Comparison of ENCODE assay signal across 31 cellular contexts in the genomic region with DNA sequence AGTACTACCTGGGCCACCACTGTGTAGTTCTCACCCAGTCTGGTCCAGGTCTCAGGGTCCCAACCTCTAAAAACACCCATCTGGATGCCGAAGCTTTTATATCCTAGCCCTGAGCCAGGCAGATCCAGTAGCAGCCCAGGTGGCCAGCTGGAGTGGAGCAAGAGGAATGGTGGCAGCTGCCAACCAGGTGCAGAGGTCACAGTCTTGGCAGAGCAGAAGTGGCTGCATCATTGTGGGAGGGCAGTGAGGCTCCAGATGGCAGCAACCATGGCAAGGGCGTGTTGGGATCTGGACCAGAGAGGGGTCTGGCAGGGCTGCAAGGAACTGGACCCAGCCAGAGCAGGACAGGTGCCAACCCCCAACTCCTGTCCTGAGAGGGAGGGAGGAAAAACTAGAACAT.
DNase-seq lines count a peak whose midpoint lies in the region; ATAC-seq and TF ChIP-seq lines count a peak whose summit lies in the region.
"Had no signal": no experiment of that assay in that cellular context is flagged by ENCODE, and none has a peak within 500 bp of the region (broad histone marks: within the 10 kb centered on the region; RNA-seq: fewer than 3 reads in every experiment).

No MANE protein-coding gene starts in this region.

- no peaks in the 10 kb centered on the region for H3K36me3 Mint-ChIP-seq in endodermal cell (ENCODE audit: low read depth)
- H3K36me3 Mint-ChIP-seq: activated naive CD8-positive, alpha-beta T cell; naive thymus-derived CD4-positive, alpha-beta T cell had no signal

- H3K4me3 ChIP-seq in heart left ventricle (no peak overlapping the region), right atrium auricular region (no peak overlapping the region), endodermal cell (ENCODE audit: low read length) (no peak overlapping the region), psoas muscle (no peak overlapping the region)
- H3K4me3 ChIP-seq: A549, colonic mucosa, upper lobe of left lung had no signal

- 51 to 64% (median 55%) methylated on average over 2 of the region's 2 CpGs for WGBS in heart left ventricle, 4 donors
- 84 to 100% methylated on average over 2 of the region's 2 CpGs for WGBS in endodermal cell (ENCODE audit: insufficient coverage in 1 of 2, insufficient read length in 1 of 2), 2 experiments
- WGBS in psoas muscle, 3 donors, result 26 to 42% (median 27%) methylated on average over 2 of the region's 2 CpGs

- peak in 2 of 5 donors; percentile 33 to 56 for DNase-seq in heart left ventricle
- no peak for DNase-seq in right atrium auricular region (ENCODE audit: low spot score)
- DNase-seq in NCI-H510A treated with DMSO at 0.1 percent for 48 hours (lab: John Stamatoyannopoulos, UW), result peak; percentile 14
- DNase-seq in endodermal cell, result peak; percentile 11
- DNase-seq in psoas muscle, result no peak
- no peak for DNase-seq in AG20443 (ENCODE audit: low spot score)
- DNase-seq in hepatic stellate cell (ENCODE audit: low spot score), result no peak
- DNase-seq in stimulated activated CD4-positive, alpha-beta T cell treated with anti-CD3 and anti-CD28 coated beads, Interleukin-1b, Interleukin-23, amount 100 ng/mL, for 48 hours, result no peak
- DNase-seq: activated CD8-positive, alpha-beta T cell treated with anti-CD3 and anti-CD28 coated beads, Interleukin-2, amount 10 ng/mL, durations not matched to agents 7 days and 5 days; anterior cingulate cortex; CD8-positive, alpha-beta memory T cell; colonic mucosa; DMS79; effector memory CD4-positive, alpha-beta T cell; erythroblast; KBM-7; kidney glomerular epithelial cell; mesendoderm; MM.1S; naive thymus-derived CD4-positive, alpha-beta T cell; NCI-H1436; retina; stimulated activated CD4-positive, alpha-beta T cell treated with anti-CD3 and anti-CD28 coated beads, Interleukin-2, amount 100 ng/mL, for 48 hours; T-helper 2 cell; upper lobe of left lung had no signal

- H3K4me1 ChIP-seq in heart left ventricle, result peaks cover 0 to 17% (median 0%) of the 10 kb centered on the region in 12 donors
- peaks cover 0 to 10% of the 10 kb centered on the region in 2 donors for H3K4me1 ChIP-seq in right atrium auricular region
- peaks cover 4% of the 10 kb centered on the region for H3K4me1 ChIP-seq in endodermal cell (ENCODE audit: control insufficient read depth, insufficient read depth, low read length)
- H3K4me1 ChIP-seq in psoas muscle, result no peaks in the 10 kb centered on the region
- H3K4me1 ChIP-seq: colonic mucosa had no signal

- H3K9me3 ChIP-seq in heart left ventricle, result peaks cover 0 to 18% (median 3%) of the 10 kb centered on the region in 12 donors
- H3K9me3 ChIP-seq in right atrium auricular region, result peaks cover 0 to 10% of the 10 kb centered on the region in 2 donors
- peaks cover 11% of the 10 kb centered on the region for H3K9me3 ChIP-seq in endodermal cell (ENCODE audit: control insufficient read depth, low read length)
- H3K9me3 ChIP-seq in psoas muscle, result peaks cover 3% of the 10 kb centered on the region
- H3K9me3 ChIP-seq: colonic mucosa had no signal

- intact Hi-C loops in heart left ventricle (cut with DNase I) (loop anchor here in 1 of 10 donors (10.0 kb wide), 1 partner anchor 323 kb away; no protein-coding TSS in a partner anchor), psoas muscle (cut with DNase I) (no loop called here)

- peaks cover 5% of the 10 kb centered on the region for H3K9me3 Mint-ChIP-seq in endodermal cell

- H3K27me3 Mint-ChIP-seq in endodermal cell (ENCODE audit: insufficient read depth), result no peaks in the 10 kb centered on the region
- H3K27me3 Mint-ChIP-seq: activated naive CD8-positive, alpha-beta T cell had no signal

- H3K4me3 Mint-ChIP-seq in endodermal cell, result no peak overlapping the region
- H3K4me3 Mint-ChIP-seq: activated CD8-positive, alpha-beta T cell treated with anti-CD3 and anti-CD28 coated beads, Interleukin-2, amount 10 ng/mL, durations not matched to agents 7 days and 5 days; activated naive CD8-positive, alpha-beta T cell; B cell; CD8-positive, alpha-beta memory T cell; naive thymus-derived CD4-positive, alpha-beta T cell had no signal

- TF ChIP-seq POLR2A in heart left ventricle (IDR thresholded peaks at IDR 0.05), result no peak

- H3K27ac Mint-ChIP-seq in endodermal cell, result no peak overlapping the region
- H3K27ac Mint-ChIP-seq: activated CD8-positive, alpha-beta T cell treated with anti-CD3 and anti-CD28 coated beads, Interleukin-2, amount 10 ng/mL, durations not matched to agents 7 days and 5 days; activated naive CD8-positive, alpha-beta T cell; B cell; naive thymus-derived CD4-positive, alpha-beta T cell had no signal

- no peak overlapping the region for H3K27ac ChIP-seq in heart left ventricle
- no peak overlapping the region for H3K27ac ChIP-seq in right atrium auricular region
- no peak overlapping the region for H3K27ac ChIP-seq in endodermal cell (ENCODE audit: low read depth, low read length)
- no peak overlapping the region for H3K27ac ChIP-seq in psoas muscle
- H3K27ac ChIP-seq: A549, colonic mucosa, RWPE1, upper lobe of left lung had no signal

- H3K36me3 ChIP-seq in heart left ventricle, result no peaks in the 10 kb centered on the region
- H3K36me3 ChIP-seq in right atrium auricular region, result no peaks in the 10 kb centered on the region
- H3K36me3 ChIP-seq in endodermal cell (ENCODE audit: control insufficient read depth, insufficient read depth, low read length), result no peaks in the 10 kb centered on the region
- H3K36me3 ChIP-seq in psoas muscle (ENCODE audit: insufficient read depth in 1 of 2, low read depth in 1 of 2), result no peaks in the 10 kb centered on the region
- H3K36me3 ChIP-seq: colonic mucosa, upper lobe of left lung had no signal

- ATAC-seq in heart left ventricle, result peak in 3 of 4 donors; percentile 52 to 77 (median 56)
- peak in 3 of 4 donors; percentile 65 to 84 (median 74) for ATAC-seq in psoas muscle
- ATAC-seq: A549; activated CD8-positive, alpha-beta T cell treated with anti-CD3 and anti-CD28 coated beads, Interleukin-2, amount 10 ng/mL, durations not matched to agents 7 days and 5 days; HCT116; naive thymus-derived CD4-positive, alpha-beta T cell; SK-N-SH treated with all-trans-retinoic acid at 6 μM for 48 hours had no signal

- H3K4me1 Mint-ChIP-seq in endodermal cell, result peaks cover 8% of the 10 kb centered on the region
- H3K4me1 Mint-ChIP-seq: B cell; CD8-positive, alpha-beta memory T cell; naive thymus-derived CD4-positive, alpha-beta T cell had no signal

- no peak overlapping the region for H3K9ac ChIP-seq in endodermal cell (ENCODE audit: extremely low read depth, low read length, poor library complexity, severe bottlenecking)

- no peaks in the 10 kb centered on the region for H3K27me3 ChIP-seq in heart left ventricle
- H3K27me3 ChIP-seq in right atrium auricular region, result no peaks in the 10 kb centered on the region
- H3K27me3 ChIP-seq in endodermal cell (ENCODE audit: control insufficient read depth, insufficient read depth, low read length, poor library complexity, severe bottlenecking), result no peaks in the 10 kb centered on the region
- H3K27me3 ChIP-seq in psoas muscle (ENCODE audit: insufficient read depth in 3 of 3, low read length in 2 of 3), result no peaks in the 10 kb centered on the region
- H3K27me3 ChIP-seq: colonic mucosa, upper lobe of left lung had no signal

- no peak for TF ChIP-seq CTCF in heart left ventricle (IDR thresholded peaks at IDR 0.05)
- no peak for TF ChIP-seq CTCF in right atrium auricular region (IDR thresholded peaks at IDR 0.05)
- no peak for TF ChIP-seq CTCF in endodermal cell (conservative IDR thresholded peaks at IDR 0.05)
- no peak for TF ChIP-seq CTCF in psoas muscle (IDR thresholded peaks at IDR 0.05)

Comparison
In these comparisons a context has a peak if more than half of its experiments do, and no peak if none do; other contexts are left out.
1. DNase-seq: peak in NCI-H510A treated with DMSO at 0.1 percent for 48 hours (single experiment) and endodermal cell (single experiment); none in right atrium auricular region (single experiment), psoas muscle (0 of 2), AG20443 (single experiment), hepatic stellate cell (single experiment) and stimulated activated CD4-positive, alpha-beta T cell treated with anti-CD3 and anti-CD28 coated beads, Interleukin-1b, Interleukin-23, amount 100 ng/mL, for 48 hours (single experiment).